ENCODE assay signal across 1 cellular context in the genomic region with DNA sequence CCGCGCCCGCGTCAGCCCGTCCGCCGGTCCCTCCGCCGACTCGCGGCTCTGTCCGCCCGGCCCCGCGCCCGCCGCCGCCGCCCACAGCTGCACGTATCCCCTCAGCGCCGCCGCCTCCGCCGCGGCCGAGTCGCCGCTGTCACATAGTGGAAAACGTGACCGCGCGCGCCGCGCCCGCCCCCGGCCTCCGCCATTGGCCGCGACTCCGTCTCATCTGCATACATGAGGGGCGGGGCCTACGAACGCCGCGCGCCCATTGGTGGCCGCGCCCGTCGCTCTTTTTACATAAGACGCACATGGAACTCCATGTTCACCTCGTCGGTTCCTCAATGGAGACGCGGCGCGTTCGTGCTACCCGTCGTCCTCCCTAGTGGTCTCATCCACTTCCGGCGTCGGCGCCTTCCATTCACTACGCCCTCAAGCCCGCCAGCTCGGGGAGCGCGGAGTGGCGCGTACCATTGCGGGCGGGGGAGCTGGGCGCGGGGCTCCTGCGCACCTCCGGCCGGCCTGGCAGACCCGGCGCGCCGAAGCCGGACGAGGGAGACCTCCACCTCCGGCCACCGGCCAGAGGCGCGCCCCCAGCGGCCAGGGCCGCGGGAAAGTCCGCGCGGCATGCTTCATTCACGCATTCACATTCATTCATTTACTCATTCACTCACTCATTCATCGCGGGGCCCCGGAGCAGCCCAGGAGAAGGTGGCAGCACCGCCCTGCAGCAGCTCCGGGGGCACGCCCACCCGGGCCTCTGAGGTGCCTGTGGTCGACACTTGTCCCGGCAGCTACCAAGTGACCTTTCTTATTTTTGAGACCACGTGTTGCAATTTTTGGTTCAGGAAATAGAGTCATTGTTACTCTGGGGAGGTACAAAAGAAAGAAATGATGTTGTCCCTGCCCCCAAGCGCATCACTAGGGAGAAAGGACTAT.
A peak's percentile ranks its signal among the peaks of the same experiment; 100 is the strongest.
TF ChIP-seq lines count a peak whose summit lies in the region.

No MANE protein-coding gene starts in this region.

TF ChIP-seq in K562, 482 proteins besides CTCF, POLR2A, EP300 and RAD21 (continues in another document):
- TF ChIP-seq RBM17 (IDR thresholded peaks at IDR 0.05; ENCODE audit: borderline replicate concordance, low read depth, low read length) (no peak), ARHGAP35 (IDR thresholded peaks at IDR 0.05; ENCODE audit: partially characterized antibody) (no peak), ELF1 (tag; IDR thresholded peaks at IDR 0.05) (peak; percentile 48), RBM22 (IDR thresholded peaks at IDR 0.05; ENCODE audit: low read depth, low read length, poor library complexity, severe bottlenecking) (no peak), NFXL1 (CRISPR knock-in tag; IDR thresholded peaks at IDR 0.05) (no peak), MCM5 (IDR thresholded peaks at IDR 0.05; ENCODE audit: low read depth) (no peak), KAT2B (IDR thresholded peaks at IDR 0.05; ENCODE audit: low read depth, low read length) (no peak), SMC3 (conservative IDR thresholded peaks at IDR 0.05; ENCODE audit: insufficient read depth, low read depth, low read length) (no peak), NONO (IDR thresholded peaks at IDR 0.05; ENCODE audit: low read depth in 2 of 2, low read length in 1 of 2) (peak; percentile 35 to 92; a peak in 3 of 4 replicates), MYNN (IDR thresholded peaks at IDR 0.05) (no peak), MYNN (CRISPR knock-in tag; IDR thresholded peaks at IDR 0.05) (no peak), MAFK (IDR thresholded peaks at IDR 0.05; ENCODE audit: low read length) (no peak), ZNF165 (CRISPR knock-in tag; IDR thresholded peaks at IDR 0.05; ENCODE audit: borderline replicate concordance) (no peak), ZFP1 (CRISPR knock-in tag; IDR thresholded peaks at IDR 0.05) (no peak), PTTG1 (tag; IDR thresholded peaks at IDR 0.05; ENCODE audit: low read depth) (no peak), ELF2 (CRISPR knock-in tag; IDR thresholded peaks at IDR 0.05) (0 out of 2 replicates have a peak, but pooled peaks have one; percentile 22), KAT7 (CRISPR knock-in tag; IDR thresholded peaks at IDR 0.05; ENCODE audit: borderline replicate concordance) (no peak), SAFB (IDR thresholded peaks at IDR 0.05; ENCODE audit: borderline replicate concordance, low read depth, low read length) (no peak), ZKSCAN3 (CRISPR knock-in tag; IDR thresholded peaks at IDR 0.05) (no peak), MEF2A (IDR thresholded peaks at IDR 0.05; ENCODE audit: control insufficient read depth, low read depth, low read length) (no peak), CCAR2 (IDR thresholded peaks at IDR 0.05; ENCODE audit: low read depth, low read length) (no peak), CHD4 (IDR thresholded peaks at IDR 0.05; ENCODE audit: insufficient read depth, insufficient replicate concordance, low read depth, low read length, poor library complexity, severe bottlenecking) (no peak), FUS (optimal IDR thresholded peaks at IDR 0.05; ENCODE audit: low read depth, low read length) (no peak), U2AF1 (optimal IDR thresholded peaks at IDR 0.05; ENCODE audit: low read depth, low read length) (peak; percentile 35), HNRNPH1 (optimal IDR thresholded peaks at IDR 0.05; ENCODE audit: low read depth, low read length) (no peak), TAF1 (IDR thresholded peaks at IDR 0.05; ENCODE audit: control insufficient read depth, extremely low read depth, insufficient read depth, low read length, severe bottlenecking) (peak; percentile 68), POLR2G (IDR thresholded peaks at IDR 0.05; ENCODE audit: low read depth, low read length) (peak; percentile 91), POLR3G (IDR thresholded peaks at IDR 0.05; ENCODE audit: extremely low read depth, insufficient read length, insufficient replicate concordance) (no peak), YY1 (IDR thresholded peaks at IDR 0.05; ENCODE audit: borderline replicate concordance in 1 of 3, control insufficient read depth in 1 of 3, extremely low read depth in 1 of 3, insufficient read depth in 3 of 3, insufficient read length in 1 of 3, insufficient replicate concordance in 2 of 3, low read depth in 1 of 3, low read length in 2 of 3) (peak in 2 of 3 experiments; percentile 47 to 66), CCNT2 (IDR thresholded peaks at IDR 0.05; ENCODE audit: borderline replicate concordance, extremely low read depth, insufficient read length, low read depth, low read length) (peak; percentile 49), NR4A1 (CRISPR knock-in tag; IDR thresholded peaks at IDR 0.05) (no peak), NR4A1 (tag; IDR thresholded peaks at IDR 0.05) (no peak), DIDO1 (tag; IDR thresholded peaks at IDR 0.05; ENCODE audit: low read depth) (no peak), ZNF121 (CRISPR knock-in tag; conservative IDR thresholded peaks at IDR 0.05) (no peak), NEUROD1 (IDR thresholded peaks at IDR 0.05; ENCODE audit: borderline replicate concordance, low read depth, low read length, partially characterized antibody) (peak; percentile 60), ZNF778 (CRISPR knock-in tag; IDR thresholded peaks at IDR 0.05) (no peak), RBFOX2 (IDR thresholded peaks at IDR 0.05; ENCODE audit: low read depth, low read length) (peak; percentile 87), ZFPM2 (CRISPR knock-in tag; IDR thresholded peaks at IDR 0.05) (no peak), CREM (IDR thresholded peaks at IDR 0.05; ENCODE audit: low read depth) (peak; percentile 89), SP2 (IDR thresholded peaks at IDR 0.05; ENCODE audit: extremely low read depth, low read depth, low read length, poor library complexity, severe bottlenecking) (peak; percentile 63), ZNF785 (CRISPR knock-in tag; IDR thresholded peaks at IDR 0.05) (no peak), FIP1L1 (IDR thresholded peaks at IDR 0.05; ENCODE audit: low read depth, low read length, poor library complexity, severe bottlenecking) (peak; percentile 73), POU5F1 (IDR thresholded peaks at IDR 0.05; ENCODE audit: borderline replicate concordance, low read depth, low read length, partially characterized antibody) (no peak), ZFP36 (IDR thresholded peaks at IDR 0.05; ENCODE audit: low read depth, low read length, partially characterized antibody) (no peak), HNRNPL (IDR thresholded peaks at IDR 0.05; ENCODE audit: low read depth, low read length) (no peak), POLR3A (IDR thresholded peaks at IDR 0.05; ENCODE audit: borderline replicate concordance, extremely low read depth, insufficient read depth, insufficient read length) (no peak), ZNF445 (CRISPR knock-in tag; IDR thresholded peaks at IDR 0.05; ENCODE audit: low read depth) (no peak)
- TF ChIP-seq, protein P1, sequence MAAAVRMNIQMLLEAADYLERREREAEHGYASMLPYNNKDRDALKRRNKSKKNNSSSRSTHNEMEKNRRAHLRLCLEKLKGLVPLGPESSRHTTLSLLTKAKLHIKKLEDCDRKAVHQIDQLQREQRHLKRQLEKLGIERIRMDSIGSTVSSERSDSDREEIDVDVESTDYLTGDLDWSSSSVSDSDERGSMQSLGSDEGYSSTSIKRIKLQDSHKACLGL (CRISPR knock-in tag; IDR thresholded peaks at IDR 0.05; ENCODE audit: borderline replicate concordance, poor library complexity, severe bottlenecking) = no peak
- TF ChIP-seq, protein P2, sequence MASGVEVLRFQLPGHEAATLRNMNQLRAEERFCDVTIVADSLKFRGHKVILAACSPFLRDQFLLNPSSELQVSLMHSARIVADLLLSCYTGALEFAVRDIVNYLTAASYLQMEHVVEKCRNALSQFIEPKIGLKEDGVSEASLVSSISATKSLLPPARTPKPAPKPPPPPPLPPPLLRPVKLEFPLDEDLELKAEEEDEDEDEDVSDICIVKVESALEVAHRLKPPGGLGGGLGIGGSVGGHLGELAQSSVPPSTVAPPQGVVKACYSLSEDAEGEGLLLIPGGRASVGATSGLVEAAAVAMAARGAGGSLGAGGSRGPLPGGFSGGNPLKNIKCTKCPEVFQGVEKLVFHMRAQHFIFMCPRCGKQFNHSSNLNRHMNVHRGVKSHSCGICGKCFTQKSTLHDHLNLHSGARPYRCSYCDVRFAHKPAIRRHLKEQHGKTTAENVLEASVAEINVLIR (CRISPR knock-in tag; IDR thresholded peaks at IDR 0.05) = no peak
- TF ChIP-seq, protein P3, sequence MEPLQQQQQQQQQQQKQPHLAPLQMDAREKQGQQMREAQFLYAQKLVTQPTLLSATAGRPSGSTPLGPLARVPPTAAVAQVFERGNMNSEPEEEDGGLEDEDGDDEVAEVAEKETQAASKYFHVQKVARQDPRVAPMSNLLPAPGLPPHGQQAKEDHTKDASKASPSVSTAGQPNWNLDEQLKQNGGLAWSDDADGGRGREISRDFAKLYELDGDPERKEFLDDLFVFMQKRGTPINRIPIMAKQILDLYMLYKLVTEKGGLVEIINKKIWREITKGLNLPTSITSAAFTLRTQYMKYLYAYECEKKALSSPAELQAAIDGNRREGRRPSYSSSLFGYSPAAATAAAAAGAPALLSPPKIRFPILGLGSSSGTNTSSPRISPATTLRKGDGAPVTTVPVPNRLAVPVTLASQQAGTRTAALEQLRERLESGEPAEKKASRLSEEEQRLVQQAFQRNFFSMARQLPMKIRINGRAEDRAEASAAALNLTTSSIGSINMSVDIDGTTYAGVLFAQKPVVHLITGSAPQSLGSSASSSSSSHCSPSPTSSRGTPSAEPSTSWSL (CRISPR knock-in tag; IDR thresholded peaks at IDR 0.05; ENCODE audit: borderline replicate concordance) = no peak
- TF ChIP-seq, protein P4, sequence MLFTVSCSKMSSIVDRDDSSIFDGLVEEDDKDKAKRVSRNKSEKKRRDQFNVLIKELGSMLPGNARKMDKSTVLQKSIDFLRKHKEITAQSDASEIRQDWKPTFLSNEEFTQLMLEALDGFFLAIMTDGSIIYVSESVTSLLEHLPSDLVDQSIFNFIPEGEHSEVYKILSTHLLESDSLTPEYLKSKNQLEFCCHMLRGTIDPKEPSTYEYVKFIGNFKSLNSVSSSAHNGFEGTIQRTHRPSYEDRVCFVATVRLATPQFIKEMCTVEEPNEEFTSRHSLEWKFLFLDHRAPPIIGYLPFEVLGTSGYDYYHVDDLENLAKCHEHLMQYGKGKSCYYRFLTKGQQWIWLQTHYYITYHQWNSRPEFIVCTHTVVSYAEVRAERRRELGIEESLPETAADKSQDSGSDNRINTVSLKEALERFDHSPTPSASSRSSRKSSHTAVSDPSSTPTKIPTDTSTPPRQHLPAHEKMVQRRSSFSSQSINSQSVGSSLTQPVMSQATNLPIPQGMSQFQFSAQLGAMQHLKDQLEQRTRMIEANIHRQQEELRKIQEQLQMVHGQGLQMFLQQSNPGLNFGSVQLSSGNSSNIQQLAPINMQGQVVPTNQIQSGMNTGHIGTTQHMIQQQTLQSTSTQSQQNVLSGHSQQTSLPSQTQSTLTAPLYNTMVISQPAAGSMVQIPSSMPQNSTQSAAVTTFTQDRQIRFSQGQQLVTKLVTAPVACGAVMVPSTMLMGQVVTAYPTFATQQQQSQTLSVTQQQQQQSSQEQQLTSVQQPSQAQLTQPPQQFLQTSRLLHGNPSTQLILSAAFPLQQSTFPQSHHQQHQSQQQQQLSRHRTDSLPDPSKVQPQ (CRISPR knock-in tag; IDR thresholded peaks at IDR 0.05; ENCODE audit: borderline replicate concordance) = peak; percentile 100
- TF ChIP-seq, protein P5, sequence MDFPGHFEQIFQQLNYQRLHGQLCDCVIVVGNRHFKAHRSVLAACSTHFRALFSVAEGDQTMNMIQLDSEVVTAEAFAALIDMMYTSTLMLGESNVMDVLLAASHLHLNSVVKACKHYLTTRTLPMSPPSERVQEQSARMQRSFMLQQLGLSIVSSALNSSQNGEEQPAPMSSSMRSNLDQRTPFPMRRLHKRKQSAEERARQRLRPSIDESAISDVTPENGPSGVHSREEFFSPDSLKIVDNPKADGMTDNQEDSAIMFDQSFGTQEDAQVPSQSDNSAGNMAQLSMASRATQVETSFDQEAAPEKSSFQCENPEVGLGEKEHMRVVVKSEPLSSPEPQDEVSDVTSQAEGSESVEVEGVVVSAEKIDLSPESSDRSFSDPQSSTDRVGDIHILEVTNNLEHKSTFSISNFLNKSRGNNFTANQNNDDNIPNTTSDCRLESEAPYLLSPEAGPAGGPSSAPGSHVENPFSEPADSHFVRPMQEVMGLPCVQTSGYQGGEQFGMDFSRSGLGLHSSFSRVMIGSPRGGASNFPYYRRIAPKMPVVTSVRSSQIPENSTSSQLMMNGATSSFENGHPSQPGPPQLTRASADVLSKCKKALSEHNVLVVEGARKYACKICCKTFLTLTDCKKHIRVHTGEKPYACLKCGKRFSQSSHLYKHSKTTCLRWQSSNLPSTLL (IDR thresholded peaks at IDR 0.05) = no peak
- TF ChIP-seq, protein P6, sequence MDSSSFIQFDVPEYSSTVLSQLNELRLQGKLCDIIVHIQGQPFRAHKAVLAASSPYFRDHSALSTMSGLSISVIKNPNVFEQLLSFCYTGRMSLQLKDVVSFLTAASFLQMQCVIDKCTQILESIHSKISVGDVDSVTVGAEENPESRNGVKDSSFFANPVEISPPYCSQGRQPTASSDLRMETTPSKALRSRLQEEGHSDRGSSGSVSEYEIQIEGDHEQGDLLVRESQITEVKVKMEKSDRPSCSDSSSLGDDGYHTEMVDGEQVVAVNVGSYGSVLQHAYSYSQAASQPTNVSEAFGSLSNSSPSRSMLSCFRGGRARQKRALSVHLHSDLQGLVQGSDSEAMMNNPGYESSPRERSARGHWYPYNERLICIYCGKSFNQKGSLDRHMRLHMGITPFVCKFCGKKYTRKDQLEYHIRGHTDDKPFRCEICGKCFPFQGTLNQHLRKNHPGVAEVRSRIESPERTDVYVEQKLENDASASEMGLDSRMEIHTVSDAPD (CRISPR knock-in tag; IDR thresholded peaks at IDR 0.05) = no peak
- TF ChIP-seq, protein P7, sequence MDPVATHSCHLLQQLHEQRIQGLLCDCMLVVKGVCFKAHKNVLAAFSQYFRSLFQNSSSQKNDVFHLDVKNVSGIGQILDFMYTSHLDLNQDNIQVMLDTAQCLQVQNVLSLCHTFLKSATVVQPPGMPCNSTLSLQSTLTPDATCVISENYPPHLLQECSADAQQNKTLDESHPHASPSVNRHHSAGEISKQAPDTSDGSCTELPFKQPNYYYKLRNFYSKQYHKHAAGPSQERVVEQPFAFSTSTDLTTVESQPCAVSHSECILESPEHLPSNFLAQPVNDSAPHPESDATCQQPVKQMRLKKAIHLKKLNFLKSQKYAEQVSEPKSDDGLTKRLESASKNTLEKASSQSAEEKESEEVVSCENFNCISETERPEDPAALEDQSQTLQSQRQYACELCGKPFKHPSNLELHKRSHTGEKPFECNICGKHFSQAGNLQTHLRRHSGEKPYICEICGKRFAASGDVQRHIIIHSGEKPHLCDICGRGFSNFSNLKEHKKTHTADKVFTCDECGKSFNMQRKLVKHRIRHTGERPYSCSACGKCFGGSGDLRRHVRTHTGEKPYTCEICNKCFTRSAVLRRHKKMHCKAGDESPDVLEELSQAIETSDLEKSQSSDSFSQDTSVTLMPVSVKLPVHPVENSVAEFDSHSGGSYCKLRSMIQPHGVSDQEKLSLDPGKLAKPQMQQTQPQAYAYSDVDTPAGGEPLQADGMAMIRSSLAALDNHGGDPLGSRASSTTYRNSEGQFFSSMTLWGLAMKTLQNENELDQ (CRISPR knock-in tag; IDR thresholded peaks at IDR 0.05; ENCODE audit: borderline replicate concordance) = no peak
- TF ChIP-seq, protein P8, sequence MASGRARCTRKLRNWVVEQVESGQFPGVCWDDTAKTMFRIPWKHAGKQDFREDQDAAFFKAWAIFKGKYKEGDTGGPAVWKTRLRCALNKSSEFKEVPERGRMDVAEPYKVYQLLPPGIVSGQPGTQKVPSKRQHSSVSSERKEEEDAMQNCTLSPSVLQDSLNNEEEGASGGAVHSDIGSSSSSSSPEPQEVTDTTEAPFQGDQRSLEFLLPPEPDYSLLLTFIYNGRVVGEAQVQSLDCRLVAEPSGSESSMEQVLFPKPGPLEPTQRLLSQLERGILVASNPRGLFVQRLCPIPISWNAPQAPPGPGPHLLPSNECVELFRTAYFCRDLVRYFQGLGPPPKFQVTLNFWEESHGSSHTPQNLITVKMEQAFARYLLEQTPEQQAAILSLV (tag; IDR thresholded peaks at IDR 0.05) = no peak
